Comparison of ENCODE assay signal across 15 cellular contexts in the genomic region with DNA sequence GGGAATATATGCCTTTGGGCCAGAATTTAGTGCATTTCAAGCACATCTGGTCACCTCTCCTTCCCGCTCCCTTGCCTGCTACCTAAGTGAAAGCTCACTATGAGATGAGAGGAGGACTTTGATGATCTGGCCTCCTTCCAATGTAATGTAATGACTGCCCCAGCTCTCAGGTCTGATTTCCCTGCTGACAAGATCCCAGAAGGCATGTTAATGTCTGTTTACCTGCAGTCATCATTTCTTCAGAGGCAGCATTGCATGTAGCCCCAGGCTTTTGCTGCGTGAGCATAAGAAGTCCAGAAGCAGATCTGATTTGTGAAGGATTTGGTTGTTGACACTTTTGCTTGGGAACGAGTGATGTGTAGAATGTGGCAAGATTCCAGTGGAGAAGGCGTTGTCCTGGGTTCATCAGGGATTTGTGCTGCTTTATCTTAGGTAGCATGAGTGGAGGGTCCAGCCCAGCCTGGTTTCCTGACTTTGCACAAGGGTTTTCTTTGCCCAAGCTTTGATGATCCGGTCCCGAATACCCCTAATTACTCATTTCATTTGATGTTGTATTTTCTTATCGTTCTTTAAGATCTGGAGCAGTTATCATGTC.
"Had no signal": no experiment of that assay in that cellular context is flagged by ENCODE, and none has a peak within 500 bp of the region (broad histone marks: within the 10 kb centered on the region; RNA-seq: fewer than 3 reads in every experiment).

No MANE protein-coding gene starts in this region.

- H3K36me3 ChIP-seq: esophagus squamous epithelium had no signal

- H3K79me2 ChIP-seq: hepatocyte had no signal

- FAIRE-seq: colon had no signal

- H3K36me3 Mint-ChIP-seq: type B pancreatic cell had no signal

- H3K9me3 Mint-ChIP-seq: dendritic cell treated with granulocyte-macrophage colony-stimulating factor and Interleukin-4, amounts not matched to agents 40 ng/mL and 50 ng/mL, for 4 days; effector memory CD8-positive, alpha-beta T cell; naive thymus-derived CD8-positive, alpha-beta T cell; type B pancreatic cell had no signal

- H3K27ac ChIP-seq: esophagus squamous epithelium, hepatocyte had no signal

- ATAC-seq: effector memory CD8-positive, alpha-beta T cell; mucosa of descending colon; naive thymus-derived CD8-positive, alpha-beta T cell had no signal

- H3K9me3 ChIP-seq: esophagus squamous epithelium, mucosa of descending colon had no signal

- DNase-seq: effector memory CD8-positive, alpha-beta T cell; esophagus squamous epithelium; foreskin fibroblast; head of caudate nucleus; kidney glomerular epithelial cell; mucosa of descending colon; naive thymus-derived CD8-positive, alpha-beta T cell; posterior cingulate gyrus; stimulated activated CD4-positive, alpha-beta T cell treated with anti-CD3 and anti-CD28 coated beads, Interleukin-2, amount 100 ng/mL, for 48 hours; stimulated activated naive CD4-positive, alpha-beta T cell treated with Interleukin-2 at 50 U/mL for 16 hours had no signal

- H3K27me3 Mint-ChIP-seq: dendritic cell treated with granulocyte-macrophage colony-stimulating factor and Interleukin-4, amounts not matched to agents 40 ng/mL and 50 ng/mL, for 4 days; type B pancreatic cell had no signal

- H3K27me3 ChIP-seq: esophagus squamous epithelium, hepatocyte had no signal

- H3K4me3 ChIP-seq: esophagus squamous epithelium, hepatocyte, mucosa of descending colon, smooth muscle cell had no signal

- H3K4me2 ChIP-seq: hepatocyte, smooth muscle cell had no signal

- H3K4me3 Mint-ChIP-seq: dendritic cell treated with granulocyte-macrophage colony-stimulating factor and Interleukin-4, amounts not matched to agents 40 ng/mL and 50 ng/mL, for 4 days; effector memory CD8-positive, alpha-beta T cell; naive thymus-derived CD8-positive, alpha-beta T cell; type B pancreatic cell had no signal

- H3K27ac Mint-ChIP-seq: dendritic cell treated with granulocyte-macrophage colony-stimulating factor and Interleukin-4, amounts not matched to agents 40 ng/mL and 50 ng/mL, for 4 days; effector memory CD8-positive, alpha-beta T cell; naive thymus-derived CD8-positive, alpha-beta T cell; type B pancreatic cell had no signal

- H3K4me1 Mint-ChIP-seq: naive thymus-derived CD8-positive, alpha-beta T cell had no signal

- H2AFZ ChIP-seq: hepatocyte had no signal
